ENCODE assay signal across 8 cellular contexts in the genomic region with DNA sequence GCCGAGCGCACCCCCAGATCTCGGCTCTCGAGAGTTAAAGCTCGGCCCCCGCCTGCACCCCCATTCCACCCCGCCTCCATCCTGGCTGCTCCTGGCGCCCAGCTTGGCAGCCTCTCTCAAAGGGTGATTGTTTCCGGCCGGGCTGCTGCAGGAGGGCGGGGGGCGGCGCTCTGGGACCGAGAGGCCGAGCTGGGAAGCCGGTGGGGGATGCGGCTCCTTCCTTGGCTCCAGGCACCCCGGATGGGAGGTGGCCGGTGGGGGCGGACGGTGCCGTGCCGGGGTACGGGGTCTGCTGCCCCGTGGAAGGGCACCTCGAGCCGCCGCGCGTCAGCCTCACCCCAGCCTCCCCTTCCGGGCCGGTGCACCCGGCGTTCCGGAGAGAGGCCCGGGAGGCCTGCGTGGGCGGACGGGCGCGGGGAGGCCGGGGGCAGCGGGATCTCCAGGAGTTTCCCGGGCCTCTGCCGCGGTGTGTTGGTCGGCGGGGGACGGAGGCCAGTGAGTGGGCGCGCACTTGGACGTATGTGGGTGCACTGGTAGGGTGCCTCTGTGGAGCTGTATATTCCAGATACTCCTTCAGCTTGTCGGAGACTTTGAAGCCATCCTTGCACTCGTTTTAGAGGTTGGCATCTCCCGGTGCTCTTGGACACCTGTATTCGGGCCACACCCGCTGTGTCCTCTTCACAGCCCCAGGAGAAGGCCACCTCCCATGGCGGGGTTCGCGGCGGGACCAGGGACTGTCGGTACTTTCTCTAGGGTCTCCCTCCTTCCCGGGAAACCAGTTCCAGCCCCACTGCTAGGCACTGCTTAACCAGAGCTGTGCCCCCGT. TPM values are rescaled to one million over a fixed set of nuclear protein-coding genes. Genes with fewer than 3 reads are reported as not detected.
A peak's percentile ranks its signal among the peaks of the same experiment; 100 is the strongest.
DNase-seq lines count a peak whose midpoint lies in the region; TF ChIP-seq lines count a peak whose summit lies in the region.

No MANE protein-coding gene starts in this region.

- H3K4me1 ChIP-seq in HUES48 (ENCODE audit: control insufficient read depth, insufficient read depth, low read length) (peaks cover 47% of the 10 kb centered on the region), OCI-LY7 (ENCODE audit: insufficient read depth, low read length, poor library complexity, severe bottlenecking) (no peaks in the 10 kb centered on the region)

- H3K27ac Mint-ChIP-seq in activated CD4-positive, alpha-beta T cell treated with anti-CD3 and anti-CD28 coated beads, Interleukin-2, amount 10 ng/mL, durations not matched to agents 7 days and 5 days, result no peak overlapping the region

- no peaks in the 10 kb centered on the region for H3K9me3 Mint-ChIP-seq in activated CD4-positive, alpha-beta T cell treated with anti-CD3 and anti-CD28 coated beads, Interleukin-2, amount 10 ng/mL, durations not matched to agents 7 days and 5 days

- H3K36me3 ChIP-seq in HUES48 (ENCODE audit: control insufficient read depth, insufficient read depth, low read length) (no peaks in the 10 kb centered on the region), OCI-LY7 (ENCODE audit: insufficient read depth, low read length) (no peaks in the 10 kb centered on the region)

- peak overlapping the region; percentile 50 for H3K4me3 Mint-ChIP-seq in activated CD4-positive, alpha-beta T cell treated with anti-CD3 and anti-CD28 coated beads, Interleukin-2, amount 10 ng/mL, durations not matched to agents 7 days and 5 days

- peak overlapping the region; percentile 62 for H3K4me3 ChIP-seq in HUES48 (ENCODE audit: low read depth, low read length)
- no peak overlapping the region for H3K4me3 ChIP-seq in OCI-LY7 (ENCODE audit: low read depth, low read length, poor library complexity, severe bottlenecking)

- H3K9ac ChIP-seq in HUES48 (ENCODE audit: low read depth, low read length), result no peak overlapping the region

- no peaks in the 10 kb centered on the region for H4K20me1 ChIP-seq in OCI-LY7 (ENCODE audit: insufficient read depth, low read length)

- DNase-seq in activated CD4-positive, alpha-beta T cell treated with anti-CD3 and anti-CD28 coated beads, Interleukin-2, amount 10 ng/mL, durations not matched to agents 7 days and 5 days, result no peak
- DNase-seq in globus pallidus (ENCODE audit: low spot score) (peak; percentile 97), pons (ENCODE audit: low spot score) (peak; percentile 91), ACHN (no peak), OCI-LY7 (ENCODE audit: low spot score) (no peak), AG08395 (ENCODE audit: low spot score) (no peak), NOMO-1 treated with dmso at 0.1 percent for 144 hours (lab: John Stamatoyannopoulos, UW; ENCODE audit: unreplicated experiment) (no peak)

- no peaks in the 10 kb centered on the region for H3K36me3 Mint-ChIP-seq in activated CD4-positive, alpha-beta T cell treated with anti-CD3 and anti-CD28 coated beads, Interleukin-2, amount 10 ng/mL, durations not matched to agents 7 days and 5 days (ENCODE audit: low read depth)

- H3K9me3 ChIP-seq in HUES48 (ENCODE audit: control insufficient read depth, insufficient read depth, low read length) (no peaks in the 10 kb centered on the region), OCI-LY7 (ENCODE audit: low read length) (no peaks in the 10 kb centered on the region)

- H3K27ac ChIP-seq in HUES48 (ENCODE audit: low read depth, low read length) (peak overlapping the region; percentile 64), OCI-LY7 (ENCODE audit: low read depth, low read length, poor library complexity, severe bottlenecking) (no peak overlapping the region)

- intact Hi-C loops in OCI-LY7 (cut with micrococcal nuclease; ENCODE audit: unreplicated experiment), result no loop called here

- POLR2A ChIA-PET in activated CD4-positive, alpha-beta T cell treated with anti-CD3 and anti-CD28 coated beads, Interleukin-2, amount 10 ng/mL, durations not matched to agents 7 days and 5 days (lab: Charles Lee), result no interaction called here
- POLR2A ChIA-PET in OCI-LY7 (lab: Charles Lee), result no interaction called here

- H3K27me3 Mint-ChIP-seq in activated CD4-positive, alpha-beta T cell treated with anti-CD3 and anti-CD28 coated beads, Interleukin-2, amount 10 ng/mL, durations not matched to agents 7 days and 5 days, result peaks cover 64% of the 10 kb centered on the region

- H3K4me2 ChIP-seq in OCI-LY7 (ENCODE audit: low read length), result no peak overlapping the region

- in situ Hi-C loops in ACHN (cut with HindIII; ENCODE audit: low pct_ligation_motif_present, low pct_unique_long_range_greater_than_20kb, low sequenced_read_pairs), result no loop called here

- no peak overlapping the region for H2AFZ ChIP-seq in OCI-LY7 (ENCODE audit: low read length)

- no peaks in the 10 kb centered on the region for H3K79me2 ChIP-seq in OCI-LY7 (ENCODE audit: insufficient read depth, low read depth, low read length)

- H3K9me2 ChIP-seq in OCI-LY7 (ENCODE audit: insufficient read depth, low read length), result no peaks in the 10 kb centered on the region

- CTCF ChIA-PET in activated CD4-positive, alpha-beta T cell treated with anti-CD3 and anti-CD28 coated beads, Interleukin-2, amount 10 ng/mL, durations not matched to agents 7 days and 5 days (lab: Charles Lee), result no interaction called here
- CTCF ChIA-PET in OCI-LY7 (lab: Charles Lee; ENCODE audit: unreplicated experiment), result no interaction called here

- TF ChIP-seq CTCF in OCI-LY7 (conservative IDR thresholded peaks at IDR 0.05; ENCODE audit: low read length), result no peak

- BruUV-seq in OCI-LY7 (replicated peaks; lab: Mats Ljungman, UMichigan), result no TSS peak

- peaks cover 40% of the 10 kb centered on the region for H3K27me3 ChIP-seq in HUES48 (ENCODE audit: control insufficient read depth, insufficient read depth, low read length)

- H3K4me1 Mint-ChIP-seq in activated CD4-positive, alpha-beta T cell treated with anti-CD3 and anti-CD28 coated beads, Interleukin-2, amount 10 ng/mL, durations not matched to agents 7 days and 5 days, result peaks cover 8% of the 10 kb centered on the region

RNA-seq across cellular contexts. Expression of gene B3GAT1, which starts 0.7 kb away (rescaled TPM):
- total RNA-seq in activated CD4-positive, alpha-beta T cell treated with anti-CD3 and anti-CD28 coated beads, Interleukin-2, amount 10 ng/mL, durations not matched to agents 7 days and 5 days, result 1 to 10 TPM; 1.4 to 1.6 TPM
- not detected in 2 replicates for total RNA-seq in OCI-LY7 (2014; rRNA removed; shearing (Covaris generic))
- not detected in 2 replicates for total RNA-seq in OCI-LY7 (2022)

Comparison
In these comparisons a context has a peak if more than half of its experiments do, and no peak if none do; other contexts are left out.
1. DNase-seq: peak in globus pallidus (single experiment) and pons (single experiment); none in activated CD4-positive, alpha-beta T cell treated with anti-CD3 and anti-CD28 coated beads, Interleukin-2, amount 10 ng/mL, durations not matched to agents 7 days and 5 days (single experiment), ACHN (single experiment), OCI-LY7 (single experiment), AG08395 (single experiment) and NOMO-1 treated with dmso at 0.1 percent for 144 hours (single experiment).